Comparison of ENCODE assay signal across 16 cellular contexts in genomic region chr6:129417416-129418086, GRCh38.
"Had no signal": no experiment of that assay in that cellular context is flagged by ENCODE, and none has a peak within 500 bp of the region (broad histone marks: within the 10 kb centered on the region; RNA-seq: fewer than 3 reads in every experiment).

No MANE protein-coding gene starts in this region.

- H3K9ac ChIP-seq: parathyroid adenoma had no signal

- H3K9me3 ChIP-seq: psoas muscle, testis, tibial nerve had no signal

- H3K27me3 ChIP-seq: dorsolateral prefrontal cortex, testis, tibial nerve had no signal

- FAIRE-seq: keratinocyte had no signal

- H3K4me3 ChIP-seq: dorsolateral prefrontal cortex, psoas muscle, smooth muscle cell, testis, tibial nerve had no signal

- H3K4me1 ChIP-seq: parathyroid adenoma, psoas muscle, testis, tibial nerve had no signal

- H3K4me2 ChIP-seq: smooth muscle cell had no signal

- DNase-seq: cortex of kidney; dorsolateral prefrontal cortex; effector CD8-positive, alpha-beta T cell; foreskin melanocyte; immature natural killer cell; left cardiac atrium; mesendoderm; naive B cell; psoas muscle; stimulated activated CD4-positive, alpha-beta T cell treated with anti-CD3 and anti-CD28 coated beads, Interleukin-2, amount 100 ng/mL, for 48 hours; stimulated activated naive CD8-positive, alpha-beta T cell treated with anti-CD3 and anti-CD28 coated beads, Interleukin-15, amount 100 ng/mL, for 72 hours; testis had no signal

- H3K79me2 ChIP-seq: parathyroid adenoma had no signal

- H2AFZ ChIP-seq: parathyroid adenoma had no signal

- H3K27ac ChIP-seq: dorsolateral prefrontal cortex, parathyroid adenoma, psoas muscle, testis, tibial nerve had no signal
